In genomic region chr19:34837262-34837661, GRCh38 we compare ENCODE assay signal across 1 cellular context.
TF ChIP-seq lines count a peak whose summit lies in the region.

No MANE protein-coding gene starts in this region.

TF ChIP-seq in SK-N-SH, 30 proteins besides CTCF, POLR2A, EP300 and RAD21 (continued from another document):
- TF ChIP-seq ZBTB33 (IDR thresholded peaks at IDR 0.05; ENCODE audit: borderline replicate concordance, low read depth): no peak
- TF ChIP-seq NFIC (IDR thresholded peaks at IDR 0.05; ENCODE audit: borderline replicate concordance): peak; percentile 22; the same call in 1 of the 2 replicates
- peak; percentile 87 for TF ChIP-seq FOXJ3 (CRISPR knock-in tag; IDR thresholded peaks at IDR 0.05)
- no peak for TF ChIP-seq MEF2A (IDR thresholded peaks at IDR 0.05; ENCODE audit: borderline replicate concordance, low read depth)
- no peak for TF ChIP-seq NRF1 (IDR thresholded peaks at IDR 0.05; ENCODE audit: low read depth, low read length)
- no peak for TF ChIP-seq RXRA (IDR thresholded peaks at IDR 0.05; ENCODE audit: borderline replicate concordance, low read depth)
- no peak for TF ChIP-seq FOXM1 (IDR thresholded peaks at IDR 0.05; ENCODE audit: low read depth)
